20 cellular contexts compared by ENCODE assay signal in genomic region chr22:46138058-46138797, GRCh38.
"Had no signal": no experiment of that assay in that cellular context is flagged by ENCODE, and none has a peak within 500 bp of the region (broad histone marks: within the 10 kb centered on the region; RNA-seq: fewer than 3 reads in every experiment).

No MANE protein-coding gene starts in this region.

- H3K27me3 Mint-ChIP-seq: activated naive CD8-positive, alpha-beta T cell treated with anti-CD3 and anti-CD28 coated beads for 36 hours; stimulated activated naive B cell treated with anti-CD40 and anti-IgM and Interleukin-4, amounts not matched to agents 10 μg/mL and 1 μg/mL and 100 μg/mL, for 72 hours had no signal

- ATAC-seq: activated T-cell treated with anti-CD3 and anti-CD28 coated beads, Interleukin-2, amount 50 U/mL, for 72 hours; lower lobe of right lung; stimulated activated naive B cell treated with anti-CD40 and anti-IgM and Interleukin-4, amounts not matched to agents 10 μg/mL and 1 μg/mL and 100 μg/mL, for 72 hours; upper lobe of right lung had no signal

- H3K27ac ChIP-seq: colonic mucosa, lower lobe of right lung, WERI-Rb-1 had no signal

- H3K4me2 ChIP-seq: smooth muscle cell had no signal

- H3K4me1 Mint-ChIP-seq: activated naive CD8-positive, alpha-beta T cell treated with anti-CD3 and anti-CD28 coated beads for 36 hours had no signal

- H3K4me1 ChIP-seq: colonic mucosa, lower lobe of right lung had no signal

- H3K4me3 Mint-ChIP-seq: activated naive CD8-positive, alpha-beta T cell treated with anti-CD3 and anti-CD28 coated beads for 36 hours; activated T-cell treated with anti-CD3 and anti-CD28 coated beads, Interleukin-2, amount 50 U/mL, for 72 hours; immature natural killer cell; nephron; stimulated activated naive B cell treated with anti-CD40 and anti-IgM and Interleukin-4, amounts not matched to agents 10 μg/mL and 1 μg/mL and 100 μg/mL, for 72 hours had no signal

- H3K4me3 ChIP-seq: colonic mucosa, lower lobe of right lung, smooth muscle cell, upper lobe of right lung had no signal

- H3K9me3 ChIP-seq: colonic mucosa, lower lobe of right lung, upper lobe of right lung had no signal

- H3K36me3 Mint-ChIP-seq: activated naive CD8-positive, alpha-beta T cell treated with anti-CD3 and anti-CD28 coated beads for 36 hours; immature natural killer cell; stimulated activated naive B cell treated with anti-CD40 and anti-IgM and Interleukin-4, amounts not matched to agents 10 μg/mL and 1 μg/mL and 100 μg/mL, for 72 hours had no signal

- H3K27ac Mint-ChIP-seq: activated naive CD8-positive, alpha-beta T cell treated with anti-CD3 and anti-CD28 coated beads for 36 hours; activated T-cell treated with anti-CD3 and anti-CD28 coated beads, Interleukin-2, amount 50 U/mL, for 72 hours; progenitor cell of endocrine pancreas; stimulated activated naive B cell treated with anti-CD40 and anti-IgM and Interleukin-4, amounts not matched to agents 10 μg/mL and 1 μg/mL and 100 μg/mL, for 72 hours had no signal

- H3K9me3 Mint-ChIP-seq: activated naive CD8-positive, alpha-beta T cell treated with anti-CD3 and anti-CD28 coated beads for 36 hours; activated T-cell treated with anti-CD3 and anti-CD28 coated beads, Interleukin-2, amount 50 U/mL, for 72 hours; immature natural killer cell; nephron; stimulated activated naive B cell treated with anti-CD40 and anti-IgM and Interleukin-4, amounts not matched to agents 10 μg/mL and 1 μg/mL and 100 μg/mL, for 72 hours had no signal

- H3K27me3 ChIP-seq: colonic mucosa, upper lobe of right lung had no signal

- DNase-seq: activated CD4-positive, alpha-beta T cell treated with anti-CD3 and anti-CD28 coated beads, Interleukin-2, amount 50 U/mL, for 4 hours; activated gamma-delta T cell; activated naive CD8-positive, alpha-beta T cell treated with anti-CD3 and anti-CD28 coated beads for 36 hours; activated T-cell treated with anti-CD3 and anti-CD28 coated beads, Interleukin-2, amount 50 U/mL, for 72 hours; amniotic stem cell; caudate nucleus; colonic mucosa; head of caudate nucleus; immature natural killer cell; lower lobe of right lung; midbrain; occipital lobe; stimulated activated CD4-positive, alpha-beta T cell treated with anti-CD3 and anti-CD28 coated beads, Interleukin-4, amount 100 ng/mL, for 4 hours; stimulated activated naive B cell treated with anti-CD40 and anti-IgM and Interleukin-4, amounts not matched to agents 10 μg/mL and 1 μg/mL and 100 μg/mL, for 72 hours; SW 1271; upper lobe of right lung; WERI-Rb-1 had no signal

- H3K36me3 ChIP-seq: colonic mucosa, lower lobe of right lung, upper lobe of right lung, WERI-Rb-1 had no signal
